20 cellular contexts compared by ENCODE assay signal in genomic region chr16:23388786-23389185, GRCh38.
"Had no signal": no experiment of that assay in that cellular context is flagged by ENCODE, and none has a peak within 500 bp of the region (broad histone marks: within the 10 kb centered on the region; RNA-seq: fewer than 3 reads in every experiment).

No MANE protein-coding gene starts in this region.

- ATAC-seq: effector memory CD8-positive, alpha-beta T cell; gastrocnemius medialis; left lobe of liver; right cardiac atrium; stimulated activated memory B cell treated with anti-CD40 and anti-IgM and Interleukin-4, amounts not matched to agents 10 μg/mL and 1 μg/mL and 100 μg/mL, for 72 hours had no signal

- H3K27ac ChIP-seq: epithelial cell of prostate, esophagus muscularis mucosa, gastrocnemius medialis, heart right ventricle, neutrophil, testis, tibial nerve had no signal

- H3K4me1 Mint-ChIP-seq: central memory CD8-positive, alpha-beta T cell; memory B cell; mesothelial cell of epicardium; nephron; stimulated activated memory B cell treated with anti-CD40 and anti-IgM and Interleukin-4, amounts not matched to agents 10 μg/mL and 1 μg/mL and 100 μg/mL, for 72 hours had no signal

- H3K27me3 Mint-ChIP-seq: central memory CD8-positive, alpha-beta T cell; dendritic cell treated with granulocyte-macrophage colony-stimulating factor and Interleukin-4, amounts not matched to agents 40 ng/mL and 50 ng/mL, for 4 days; effector memory CD8-positive, alpha-beta T cell; memory B cell; stimulated activated memory B cell treated with anti-CD40 and anti-IgM and Interleukin-4, amounts not matched to agents 10 μg/mL and 1 μg/mL and 100 μg/mL, for 72 hours; stimulated activated naive CD8-positive, alpha-beta T cell treated with anti-CD3 and anti-CD28 coated beads, Interleukin-15, Interleukin-2, amounts not matched to agents 100 ng/mL and 50 ng/mL, for 24 hours had no signal

- DNase-seq: effector memory CD8-positive, alpha-beta T cell; gastrocnemius medialis; heart right ventricle; hypothalamus; right cardiac atrium; stimulated activated CD4-positive, alpha-beta T cell treated with anti-CD3 and anti-CD28 coated beads, Interleukin-4, amount 100 ng/mL, for 1 hour; stimulated activated CD8-positive, alpha-beta memory T cell treated with anti-CD3 and anti-CD28 coated beads, Interleukin-4, amount 100 ng/mL, for 48 hours; testis had no signal

- H3K4me3 Mint-ChIP-seq: central memory CD8-positive, alpha-beta T cell; dendritic cell treated with granulocyte-macrophage colony-stimulating factor and Interleukin-4, amounts not matched to agents 40 ng/mL and 50 ng/mL, for 4 days; effector memory CD8-positive, alpha-beta T cell; memory B cell; mesothelial cell of epicardium; nephron; stimulated activated memory B cell treated with anti-CD40 and anti-IgM and Interleukin-4, amounts not matched to agents 10 μg/mL and 1 μg/mL and 100 μg/mL, for 72 hours; stimulated activated naive CD8-positive, alpha-beta T cell treated with anti-CD3 and anti-CD28 coated beads, Interleukin-15, Interleukin-2, amounts not matched to agents 100 ng/mL and 50 ng/mL, for 24 hours had no signal

- H3K27ac Mint-ChIP-seq: dendritic cell treated with granulocyte-macrophage colony-stimulating factor and Interleukin-4, amounts not matched to agents 40 ng/mL and 50 ng/mL, for 4 days; effector memory CD8-positive, alpha-beta T cell; memory B cell; mesothelial cell of epicardium; nephron; stimulated activated memory B cell treated with anti-CD40 and anti-IgM and Interleukin-4, amounts not matched to agents 10 μg/mL and 1 μg/mL and 100 μg/mL, for 72 hours; stimulated activated naive CD8-positive, alpha-beta T cell treated with anti-CD3 and anti-CD28 coated beads, Interleukin-15, Interleukin-2, amounts not matched to agents 100 ng/mL and 50 ng/mL, for 24 hours had no signal

- H3K9me3 Mint-ChIP-seq: central memory CD8-positive, alpha-beta T cell; dendritic cell treated with granulocyte-macrophage colony-stimulating factor and Interleukin-4, amounts not matched to agents 40 ng/mL and 50 ng/mL, for 4 days; effector memory CD8-positive, alpha-beta T cell; memory B cell; mesothelial cell of epicardium; nephron; stimulated activated memory B cell treated with anti-CD40 and anti-IgM and Interleukin-4, amounts not matched to agents 10 μg/mL and 1 μg/mL and 100 μg/mL, for 72 hours; stimulated activated naive CD8-positive, alpha-beta T cell treated with anti-CD3 and anti-CD28 coated beads, Interleukin-15, Interleukin-2, amounts not matched to agents 100 ng/mL and 50 ng/mL, for 24 hours had no signal
